12 cellular contexts compared by ENCODE assay signal in genomic region chr22:37697540-37697835, GRCh38. TPM values are rescaled to one million over a fixed set of nuclear protein-coding genes. Genes with fewer than 3 reads are reported as not detected.
DNase-seq lines count a peak whose midpoint lies in the region; ATAC-seq lines count a peak whose summit lies in the region.
"Had no signal": no experiment of that assay in that cellular context is flagged by ENCODE, and none has a peak within 500 bp of the region (broad histone marks: within the 10 kb centered on the region; RNA-seq: fewer than 3 reads in every experiment).

No MANE protein-coding gene starts in this region.

- H3K14ac ChIP-seq in neuronal stem cell (ENCODE audit: low read length) = no peak overlapping the region

- no peak overlapping the region for H3K23ac ChIP-seq in neuronal stem cell (ENCODE audit: low read depth, low read length, poor library complexity)

- ATAC-seq in HG03520 (IDR thresholded peaks at IDR 0.05; ENCODE audit: unreplicated experiment) (no peak), HG03280 (IDR thresholded peaks at IDR 0.05; ENCODE audit: unreplicated experiment) (no peak)
- no peak for ATAC-seq in naive thymus-derived CD8-positive, alpha-beta T cell

- H4K91ac ChIP-seq in neuronal stem cell (ENCODE audit: low read depth, low read length, poor library complexity) = no peak overlapping the region

- H3K4me3 ChIP-seq in H7 (ENCODE audit: insufficient read depth, low read depth, low read length) (peak overlapping the region; percentile 65), ectodermal cell (ENCODE audit: insufficient read depth, low read depth, low read length) (peak overlapping the region; percentile 40), neuronal stem cell (ENCODE audit: low read length in 2 of 2) (peak overlapping the region; percentile 45 to 71)

- peak overlapping the region; percentile 81 for H3K18ac ChIP-seq in neuronal stem cell (ENCODE audit: low read length)

- H3K4me3 Mint-ChIP-seq in naive thymus-derived CD8-positive, alpha-beta T cell = no peak overlapping the region
- H3K4me3 Mint-ChIP-seq: activated naive CD4-positive, alpha-beta T cell treated with anti-CD3 and anti-CD28 coated beads for 36 hours; CD14-positive monocyte had no signal

- H3K9me3 ChIP-seq in ectodermal cell (ENCODE audit: control insufficient read depth, low read length) (no peaks in the 10 kb centered on the region), neuronal stem cell (replicated peaks in 1 of 2; ENCODE audit: control insufficient read depth in 2 of 2, insufficient read depth in 1 of 2, low read depth in 1 of 2, low read length in 2 of 2) (no peaks in the 10 kb centered on the region)

- no peak overlapping the region for H3K4ac ChIP-seq in neuronal stem cell (ENCODE audit: low read length)

- POLR2A ChIA-PET in naive thymus-derived CD8-positive, alpha-beta T cell (lab: Charles Lee) = interaction anchor here (0.7 kb wide), 1 partner anchor 14 kb away, joined by 5 read pairs; no protein-coding TSS in a partner anchor

- H3K4me1 ChIP-seq in ectodermal cell (ENCODE audit: control insufficient read depth, insufficient read depth, low read length) (no peaks in the 10 kb centered on the region), neuronal stem cell (ENCODE audit: control insufficient read depth in 2 of 2, insufficient read depth in 1 of 2, low read depth in 1 of 2, low read length in 2 of 2) (peaks cover 8 to 15% of the 10 kb centered on the region in 2 donors)

- no peaks in the 10 kb centered on the region for H3K79me1 ChIP-seq in neuronal stem cell (ENCODE audit: low read depth, low read length)

- H3K36me3 ChIP-seq in H7 (replicated peaks; ENCODE audit: control insufficient read depth, insufficient read depth, low read length) (peaks cover 11% of the 10 kb centered on the region), ectodermal cell (ENCODE audit: control insufficient read depth, insufficient read depth, low read length) (peaks cover 3% of the 10 kb centered on the region), neuronal stem cell (replicated peaks in 1 of 2; ENCODE audit: control insufficient read depth in 2 of 2, insufficient read depth in 2 of 2, low read length in 2 of 2) (peaks cover 2 to 31% of the 10 kb centered on the region in 2 donors)

- DNase-seq in H7 (no peak), neuronal stem cell (ENCODE audit: low spot score) (no peak)
- DNase-seq in naive thymus-derived CD8-positive, alpha-beta T cell = no peak
- DNase-seq: activated CD4-positive, alpha-beta memory T cell treated with anti-CD3 and anti-CD28 coated beads, Interleukin-2, amount 10 ng/mL, durations not matched to agents 7 days and 5 days; activated naive CD4-positive, alpha-beta T cell treated with anti-CD3 and anti-CD28 coated beads for 36 hours; NCI-H1048; NCI-H446; occipital lobe had no signal

- H4K8ac ChIP-seq in neuronal stem cell (ENCODE audit: low read depth, low read length) = no peak overlapping the region

- 6% methylated on average over 3 of the region's 3 CpGs for WGBS in ectodermal cell, 2 experiments
- WGBS in neuronal stem cell (ENCODE audit: extremely low coverage in 2 of 2, insufficient read length in 2 of 2, insufficient replicate concordance in 1 of 2), 2 donors = no CpG with 5 or more reads among the region's 3 CpGs

- peak overlapping the region; percentile 85 for H2AFZ ChIP-seq in neuronal stem cell (ENCODE audit: low read length)

- no peak overlapping the region for H3K9ac ChIP-seq in neuronal stem cell (ENCODE audit: low read depth, low read length, poor library complexity)

- peaks cover 0 to 24% (median 12%) of the 10 kb centered on the region in 3 donors for H3K36me3 Mint-ChIP-seq in naive thymus-derived CD8-positive, alpha-beta T cell

- no peaks in the 10 kb centered on the region for H3K27me3 Mint-ChIP-seq in naive thymus-derived CD8-positive, alpha-beta T cell
- H3K27me3 Mint-ChIP-seq: activated CD4-positive, alpha-beta memory T cell treated with anti-CD3 and anti-CD28 coated beads, Interleukin-2, amount 10 ng/mL, durations not matched to agents 7 days and 5 days had no signal

- no peak overlapping the region for H2BK120ac ChIP-seq in neuronal stem cell (ENCODE audit: low read depth, low read length)

- H2BK15ac ChIP-seq in neuronal stem cell (ENCODE audit: low read length) = no peak overlapping the region

- peak overlapping the region; percentile 14 for H2BK12ac ChIP-seq in neuronal stem cell (ENCODE audit: low read length)

- peak overlapping the region; percentile 71 for H2AK5ac ChIP-seq in neuronal stem cell (ENCODE audit: low read depth, low read length)

- H3K9me3 Mint-ChIP-seq in naive thymus-derived CD8-positive, alpha-beta T cell = no peaks in the 10 kb centered on the region
- H3K9me3 Mint-ChIP-seq: activated CD4-positive, alpha-beta memory T cell treated with anti-CD3 and anti-CD28 coated beads, Interleukin-2, amount 10 ng/mL, durations not matched to agents 7 days and 5 days; activated naive CD4-positive, alpha-beta T cell treated with anti-CD3 and anti-CD28 coated beads for 36 hours; CD14-positive monocyte had no signal

- no peak overlapping the region for H3K27ac ChIP-seq in ectodermal cell (ENCODE audit: insufficient read depth, low read depth, low read length, poor library complexity, severe bottlenecking)
- no peak overlapping the region for H3K27ac ChIP-seq in neuronal stem cell (replicated peaks; ENCODE audit: low read length)

- H3K27me3 ChIP-seq in H7 (ENCODE audit: control insufficient read depth, insufficient read depth, low read length) = no peaks in the 10 kb centered on the region
- no peaks in the 10 kb centered on the region for H3K27me3 ChIP-seq in ectodermal cell (ENCODE audit: control insufficient read depth, insufficient read depth, low read length, poor library complexity, severe bottlenecking)
- no peaks in the 10 kb centered on the region for H3K27me3 ChIP-seq in neuronal stem cell (ENCODE audit: control insufficient read depth in 3 of 3, insufficient read depth in 3 of 3, low read depth in 1 of 3, low read length in 3 of 3)

- H2BK5ac ChIP-seq in neuronal stem cell (ENCODE audit: low read length) = peak overlapping the region; percentile 29

- H3K4me1 Mint-ChIP-seq in naive thymus-derived CD8-positive, alpha-beta T cell = peaks cover 12 to 20% (median 16%) of the 10 kb centered on the region in 4 donors

- H3K4me2 ChIP-seq in neuronal stem cell (ENCODE audit: insufficient read depth, low read length, poor library complexity, severe bottlenecking) = peak overlapping the region; percentile 71

- peak overlapping the region in 1 of 10 donors; percentile 11 for H3K27ac Mint-ChIP-seq in naive thymus-derived CD8-positive, alpha-beta T cell
- H3K27ac Mint-ChIP-seq: activated CD4-positive, alpha-beta memory T cell treated with anti-CD3 and anti-CD28 coated beads, Interleukin-2, amount 10 ng/mL, durations not matched to agents 7 days and 5 days; activated naive CD4-positive, alpha-beta T cell treated with anti-CD3 and anti-CD28 coated beads for 36 hours had no signal

RNA-seq across cellular contexts. Expression of gene TRIOBP, which starts 0.6 kb away (rescaled TPM):
- 66.9 and 67.1 TPM in 2 replicates for total RNA-seq in H7 (2014; rRNA removed; shearing (Covaris generic))
- 48.7 TPM for polyA plus RNA-seq in ectodermal cell (2013, experiment 1 of 4)
- 47.7 TPM for polyA plus RNA-seq in ectodermal cell (2013, experiment 2 of 4)
- polyA plus RNA-seq in ectodermal cell (2013, experiment 3 of 4) = 45.2 TPM
- 47.4 TPM for polyA plus RNA-seq in ectodermal cell (2013, experiment 4 of 4)
- 17.8 TPM for polyA plus RNA-seq in neuronal stem cell (2013, experiment 1 of 2)
- 17.3 TPM for polyA plus RNA-seq in neuronal stem cell (2013, experiment 2 of 2)
- total RNA-seq in naive thymus-derived CD8-positive, alpha-beta T cell = 10 to 100 TPM; 26.4 to 30.9 TPM
- polyA plus RNA-seq in naive thymus-derived CD8-positive, alpha-beta T cell = 10 to 100 TPM in 2 of 3 donors, 1 to 10 TPM in 1; 7.8 to 11.6 (median 10.7) TPM

RNA-seq across cellular contexts. Expression of gene NOL12, which starts 11.3 kb away (rescaled TPM):
- 20.5 and 23.6 TPM in 2 replicates for total RNA-seq in H7 (2014; rRNA removed; shearing (Covaris generic))
- 25.7 TPM for polyA plus RNA-seq in ectodermal cell (2013, experiment 1 of 4)
- 25.1 TPM for polyA plus RNA-seq in ectodermal cell (2013, experiment 2 of 4)
- polyA plus RNA-seq in ectodermal cell (2013, experiment 3 of 4) = 28.9 TPM
- polyA plus RNA-seq in ectodermal cell (2013, experiment 4 of 4) = 24.2 TPM
- polyA plus RNA-seq in neuronal stem cell (2013, experiment 1 of 2) = 22.6 TPM
- 19.5 TPM for polyA plus RNA-seq in neuronal stem cell (2013, experiment 2 of 2)
- total RNA-seq in naive thymus-derived CD8-positive, alpha-beta T cell = 10 to 100 TPM; 47.9 to 48.6 TPM
- polyA plus RNA-seq in naive thymus-derived CD8-positive, alpha-beta T cell = 10 to 100 TPM; 35.0 to 46.4 (median 43.8) TPM

RNA-seq across cellular contexts. Expression of gene LGALS1, which starts 22.1 kb away (rescaled TPM):
- 183 and 206 TPM in 2 replicates for total RNA-seq in H7 (2014; rRNA removed; shearing (Covaris generic))
- polyA plus RNA-seq in ectodermal cell (2013, experiment 1 of 4) = 71.4 TPM
- 71.3 TPM for polyA plus RNA-seq in ectodermal cell (2013, experiment 2 of 4)
- polyA plus RNA-seq in ectodermal cell (2013, experiment 3 of 4) = 92.4 TPM
- 119 TPM for polyA plus RNA-seq in ectodermal cell (2013, experiment 4 of 4)
- polyA plus RNA-seq in neuronal stem cell (2013, experiment 1 of 2) = 41.9 TPM
- 44.2 TPM for polyA plus RNA-seq in neuronal stem cell (2013, experiment 2 of 2)
- 10 to 100 TPM; 14.3 to 16.8 TPM for total RNA-seq in naive thymus-derived CD8-positive, alpha-beta T cell
- 100 to 1,000 TPM in 1 of 3 donors, 10 to 100 TPM in 2; 19.6 to 122 (median 34.8) TPM for polyA plus RNA-seq in naive thymus-derived CD8-positive, alpha-beta T cell

RNA-seq across cellular contexts. Expression of gene PDXP, which starts 39.0 kb away (rescaled TPM):
- 54.1 and 60.9 TPM in 2 replicates for total RNA-seq in H7 (2014; rRNA removed; shearing (Covaris generic))
- 50.0 TPM for polyA plus RNA-seq in ectodermal cell (2013, experiment 1 of 4)
- 51.0 TPM for polyA plus RNA-seq in ectodermal cell (2013, experiment 2 of 4)
- polyA plus RNA-seq in ectodermal cell (2013, experiment 3 of 4) = 40.5 TPM
- polyA plus RNA-seq in ectodermal cell (2013, experiment 4 of 4) = 38.7 TPM
- polyA plus RNA-seq in neuronal stem cell (2013, experiment 1 of 2) = 46.4 TPM
- polyA plus RNA-seq in neuronal stem cell (2013, experiment 2 of 2) = 44.0 TPM
- total RNA-seq in naive thymus-derived CD8-positive, alpha-beta T cell = 1 to 10 TPM; 4.3 to 5.9 TPM
- 1 to 10 TPM; 1.7 to 9.6 (median 5.8) TPM for polyA plus RNA-seq in naive thymus-derived CD8-positive, alpha-beta T cell

RNA-seq across cellular contexts. Expression of gene SH3BP1, which starts 58.0 kb away (rescaled TPM):
- total RNA-seq in H7 (2014; rRNA removed; shearing (Covaris generic)) = 30.0 and 35.2 TPM in 2 replicates
- polyA plus RNA-seq in ectodermal cell (2013, experiment 1 of 4) = 14.0 TPM
- polyA plus RNA-seq in ectodermal cell (2013, experiment 2 of 4) = 16.0 TPM
- 13.3 TPM for polyA plus RNA-seq in ectodermal cell (2013, experiment 3 of 4)
- polyA plus RNA-seq in ectodermal cell (2013, experiment 4 of 4) = 13.1 TPM
- 14.6 TPM for polyA plus RNA-seq in neuronal stem cell (2013, experiment 1 of 2)
- 14.3 TPM for polyA plus RNA-seq in neuronal stem cell (2013, experiment 2 of 2)
- 10 to 100 TPM; 77.9 to 79.0 TPM for total RNA-seq in naive thymus-derived CD8-positive, alpha-beta T cell
- polyA plus RNA-seq in naive thymus-derived CD8-positive, alpha-beta T cell = 10 to 100 TPM; 16.9 to 26.5 (median 25.6) TPM

Comparison
In these comparisons a context has a peak if more than half of its experiments do, and no peak if none do; other contexts are left out.
1. RNA of gene LGALS1, which starts 22.1 kb away (total RNA-seq): 183 to 206 TPM in H7; 14.3 to 16.8 TPM in naive thymus-derived CD8-positive, alpha-beta T cell; every median in the first group is over 10 times any median in the second.
2. Peak in every context shown above with its lines, with median percentiles within 50 percentile points of each other: H3K4me3 ChIP-seq.